In genomic region chrX:154885057-154885456, GRCh38 we compare ENCODE assay signal across 14 cellular contexts. TPM values are rescaled to one million over a fixed set of nuclear protein-coding genes. Genes with fewer than 3 reads are reported as not detected.
DNase-seq lines count a peak whose midpoint lies in the region; ATAC-seq and TF ChIP-seq lines count a peak whose summit lies in the region.
"Not testable (repeated sequence)": the region's sequence is repeated elsewhere in the genome, so short reads cannot be mapped to it uniquely, and the experiment has no call there.
"Had no signal": no experiment of that assay in that cellular context is flagged by ENCODE, and none has a peak within 500 bp of the region (broad histone marks: within the 10 kb centered on the region; RNA-seq: fewer than 3 reads in every experiment).

No MANE protein-coding gene starts in this region.

- intact Hi-C loops in PC-9 (cut with micrococcal nuclease; ENCODE audit: unreplicated experiment); left ventricle myocardium superior (cut with micrococcal nuclease): not testable (repeated sequence)

- not testable (repeated sequence) for H3K9me2 ChIP-seq in PC-9 (ENCODE audit: insufficient read depth)

- not testable (repeated sequence) for H3K9me3 Mint-ChIP-seq in chondrocyte (ENCODE audit: low read depth)

- H3K27ac Mint-ChIP-seq in chondrocyte (ENCODE audit: unreplicated experiment), result not testable (repeated sequence)

- not testable (repeated sequence) for H3K27ac ChIP-seq in PC-9

- not testable (repeated sequence) for H3K4me3 Mint-ChIP-seq in chondrocyte (ENCODE audit: unreplicated experiment)

- not testable (repeated sequence) for DNase-seq in PC-9
- peak; percentile 82 for DNase-seq in chondrocyte (ENCODE audit: low spot score)
- peak; percentile 18 for DNase-seq in left ventricle myocardium superior

- not testable (repeated sequence) for H3K4me1 ChIP-seq in PC-9 (replicated peaks; ENCODE audit: insufficient read depth)

- ATAC-seq in left ventricle myocardium superior, result not testable (repeated sequence)

- POLR2A ChIA-PET in PC-9 (lab: Charles Lee; ENCODE audit: unreplicated experiment), result not testable (repeated sequence)

- not testable (repeated sequence) for H3K4me2 ChIP-seq in PC-9

- not testable (repeated sequence) for H3K27me3 ChIP-seq in PC-9 (ENCODE audit: insufficient read depth, low read depth)

- not testable (repeated sequence) for H3K36me3 ChIP-seq in PC-9 (ENCODE audit: low read depth)

- not testable (repeated sequence) for H3F3A ChIP-seq in PC-9 (ENCODE audit: insufficient read depth, low read depth)

- not testable (repeated sequence) for H2AFZ ChIP-seq in PC-9

- H3K4me3 ChIP-seq in PC-9, result not testable (repeated sequence)

- H3K79me2 ChIP-seq in PC-9 (ENCODE audit: low read depth), result not testable (repeated sequence)

- H3K4me1 Mint-ChIP-seq in chondrocyte (ENCODE audit: low read depth), result not testable (repeated sequence)

- H4K20me1 ChIP-seq in PC-9 (ENCODE audit: insufficient read depth), result not testable (repeated sequence)

- CTCF ChIA-PET in PC-9 (lab: Charles Lee), result not testable (repeated sequence)

- H3K9me3 ChIP-seq in PC-9 (ENCODE audit: insufficient read depth, low read depth), result not testable (repeated sequence)

- TF ChIP-seq CTCF in PC-9 (conservative IDR thresholded peaks at IDR 0.05); chondrocyte (IDR thresholded peaks at IDR 0.05): not testable (repeated sequence)

- H3K27me3 Mint-ChIP-seq in chondrocyte (ENCODE audit: low read depth), result not testable (repeated sequence)

- BruUV-seq in PC-9 (replicated peaks; lab: Mats Ljungman, UMichigan), result TSS peak; percentile 31

- H3K36me3 Mint-ChIP-seq in chondrocyte (ENCODE audit: low read depth), result not testable (repeated sequence)

RNA-seq across cellular contexts. Expression of gene F8A1, which starts 1.1 kb away (rescaled TPM):
- 12.1 and 19.6 TPM in 2 replicates for total RNA-seq in PC-9 (2021)
- 22.8 to 34.0 TPM (median 29.6 TPM) in 3 replicates for total RNA-seq in chondrocyte
- total RNA-seq in left ventricle myocardium superior, result 30.6 TPM

RNA-seq across cellular contexts. Expression of gene SMIM9, which starts 50.6 kb away (rescaled TPM):
- not detected in 2 replicates for total RNA-seq in PC-9 (2021)
- total RNA-seq in chondrocyte, result not detected in 3 replicates
- total RNA-seq in left ventricle myocardium superior, result not detected
- total RNA-seq: A172; A673; B cell; Caco-2; Calu3; CD4-positive, alpha-beta memory T cell; CD4-positive, alpha-beta T cell; CD4-positive, CD25-positive, alpha-beta regulatory T cell; CD8-positive, alpha-beta memory T cell; CD8-positive, alpha-beta T cell; Daoy had no signal
